8 cellular contexts compared by ENCODE assay signal in the genomic region with DNA sequence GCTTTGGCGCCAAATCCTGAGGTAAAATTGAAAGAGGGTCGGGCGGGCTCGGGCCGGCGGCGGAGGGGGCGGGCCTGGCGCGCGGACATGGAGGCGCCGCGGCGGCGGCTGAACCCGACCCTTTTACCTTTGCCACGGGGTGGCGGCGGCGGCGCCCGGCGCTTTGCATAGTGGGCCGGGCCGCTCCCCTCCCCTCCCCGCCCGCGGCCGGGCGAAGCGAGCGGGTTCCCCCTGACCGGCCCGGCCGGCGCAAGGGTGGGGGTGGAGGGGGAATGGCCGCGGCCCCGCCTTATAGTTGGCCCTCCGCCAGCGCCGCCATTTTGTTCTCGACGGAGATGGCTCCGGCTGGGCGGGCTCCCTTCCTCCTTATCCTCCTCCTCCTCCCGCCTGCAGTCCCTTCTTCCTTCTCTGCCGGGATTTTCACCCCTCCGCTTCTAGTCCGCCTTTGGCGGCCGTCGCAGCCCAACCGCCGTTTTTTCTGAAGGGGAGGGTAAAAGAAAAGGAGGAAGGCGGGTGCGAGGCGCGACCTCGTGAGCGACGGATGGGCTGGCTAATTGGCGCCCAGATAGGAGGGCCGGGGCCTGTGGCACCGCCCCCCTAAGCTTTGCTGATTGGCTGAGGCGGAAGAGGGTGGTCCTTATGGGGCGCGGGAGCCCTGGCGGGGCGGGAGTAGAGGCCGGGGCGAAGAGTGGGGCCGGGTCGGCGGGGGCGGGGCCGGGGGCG.
A peak's percentile ranks its signal among the peaks of the same experiment; 100 is the strongest.
DNase-seq lines count a peak whose midpoint lies in the region; ATAC-seq and TF ChIP-seq lines count a peak whose summit lies in the region.

No MANE protein-coding gene starts in this region.

- no peak for TF ChIP-seq CTCF in AG10803 (conservative IDR thresholded peaks at IDR 0.05; ENCODE audit: low read length)

- peak overlapping the region; percentile 90 for H3K4me3 ChIP-seq in AG10803 (ENCODE audit: low read length)

- DNase-seq in AG10803 (ENCODE audit: low read depth) (peak; percentile 94), NCI-H446 (lab: John Stamatoyannopoulos, UW) (peak; percentile 78 to 93), cerebellar cortex (ENCODE audit: low spot score) (peak; percentile 99), islet precursor cell (peak; percentile 99)
- DNase-seq in stimulated activated CD4-positive, alpha-beta T cell treated with anti-CD3 and anti-CD28 coated beads, Interleukin-12 subunit alpha, Interleukin-12 subunit beta, amount 100 ng/mL, for 4 hours: peak; percentile 93

- ATAC-seq in GM19043 (IDR thresholded peaks at IDR 0.05; ENCODE audit: low read depth, unreplicated experiment): peak; percentile 86
- peak; percentile 87 for ATAC-seq in HG03354 (IDR thresholded peaks at IDR 0.05; ENCODE audit: poor library complexity, severe bottlenecking, unreplicated experiment)
- peak; percentile 94 to 95 for ATAC-seq in activated CD4-positive, CD25-positive, alpha-beta regulatory T cell treated with anti-CD3 and anti-CD28 coated beads, Interleukin-2, amount 50 U/mL, for 24 hours

Comparison
In these comparisons a context has a peak if more than half of its experiments do, and no peak if none do; other contexts are left out.
1. Peak in every context shown above with its lines: DNase-seq, ATAC-seq and H3K4me3 ChIP-seq.